In the genomic region with DNA sequence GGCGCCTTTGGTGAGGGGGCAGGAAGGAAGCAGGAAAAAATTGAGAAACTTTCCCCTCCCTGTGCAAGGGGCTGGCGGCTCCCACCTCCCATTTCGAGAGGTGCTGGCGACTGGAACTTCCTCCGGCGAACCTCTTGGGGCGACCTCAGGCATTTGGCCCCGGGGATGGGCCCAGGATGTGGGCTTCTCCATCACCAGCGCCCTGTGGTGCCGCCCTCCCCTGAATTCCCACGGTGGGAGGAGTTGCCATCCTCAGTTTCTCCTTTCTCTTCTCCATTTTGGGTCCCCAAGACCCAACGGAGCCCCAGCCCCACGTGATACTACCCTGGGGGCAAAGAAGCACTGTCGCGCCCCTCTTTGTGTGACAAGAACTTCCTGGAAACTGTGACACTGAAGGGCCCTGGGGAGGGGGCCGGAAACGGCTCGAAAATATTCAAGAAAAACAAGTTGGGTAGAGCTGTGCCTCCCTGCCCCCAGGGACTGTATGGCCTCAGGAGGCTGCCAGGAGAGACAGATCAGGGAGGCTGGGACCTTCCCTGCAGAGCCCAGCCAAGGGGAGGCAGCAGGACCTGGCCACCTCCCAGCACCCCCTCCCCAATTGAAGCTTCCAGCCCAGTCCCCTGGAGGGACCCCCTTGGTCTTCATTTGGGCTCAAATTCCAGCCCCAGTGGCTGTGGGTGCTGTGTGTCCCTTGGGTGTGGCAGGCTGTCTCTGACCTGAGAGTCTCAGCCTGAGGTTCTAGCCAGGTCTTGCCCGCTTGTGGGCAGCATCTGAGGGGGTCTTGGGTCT, we compare ENCODE assay signal across 8 cellular contexts. TPM values are rescaled to one million over a fixed set of nuclear protein-coding genes. Genes with fewer than 3 reads are reported as not detected.
DNase-seq lines count a peak whose midpoint lies in the region; ATAC-seq lines count a peak whose summit lies in the region.

No MANE protein-coding gene starts in this region.

- H3K36me3 ChIP-seq in NT2/D1 (ENCODE audit: insufficient read depth, insufficient read length, low read length) = peaks cover 6% of the 10 kb centered on the region

- peak overlapping the region; percentile 99 for H3K4me3 Mint-ChIP-seq in activated T-helper 1 cell treated with anti-CD3 and anti-CD28 coated beads, Interleukin-12 subunit alpha, Interleukin-12 subunit beta, Interleukin-2, Interleukin-4 antibody, amounts not matched to agents 30 ng/mL and 10 ng/mL and 1 ng/mL, durations not matched to agents 14 hours and 24 hours and 36 hours

- no peaks in the 10 kb centered on the region for H3K27me3 ChIP-seq in NT2/D1 (ENCODE audit: insufficient read depth, insufficient read length)

- H3K27me3 Mint-ChIP-seq in activated T-helper 1 cell treated with anti-CD3 and anti-CD28 coated beads, Interleukin-12 subunit alpha, Interleukin-12 subunit beta, Interleukin-2, Interleukin-4 antibody, amounts not matched to agents 30 ng/mL and 10 ng/mL and 1 ng/mL, durations not matched to agents 14 hours and 24 hours and 36 hours (ENCODE audit: insufficient read depth) = peaks cover 8% of the 10 kb centered on the region

- H3K4me1 Mint-ChIP-seq in activated T-helper 1 cell treated with anti-CD3 and anti-CD28 coated beads, Interleukin-12 subunit alpha, Interleukin-12 subunit beta, Interleukin-2, Interleukin-4 antibody, amounts not matched to agents 30 ng/mL and 10 ng/mL and 1 ng/mL, durations not matched to agents 14 hours and 24 hours and 36 hours (ENCODE audit: low read depth) = peaks cover 24% of the 10 kb centered on the region

- peak overlapping the region; percentile 100 for H3K27ac Mint-ChIP-seq in activated T-helper 1 cell treated with anti-CD3 and anti-CD28 coated beads, Interleukin-12 subunit alpha, Interleukin-12 subunit beta, Interleukin-2, Interleukin-4 antibody, amounts not matched to agents 30 ng/mL and 10 ng/mL and 1 ng/mL, durations not matched to agents 14 hours and 24 hours and 36 hours

- DNase-seq in GM19238 (ENCODE audit: insufficient read length, low spot score) (peak; percentile 61), NT2/D1 (ENCODE audit: low read depth, low spot score) (no peak), Right ventricle myocardium inferior (ENCODE audit: missing footprints) (peak; percentile 70), sciatic nerve (ENCODE audit: low spot score) (peak; percentile 70), SK-N-DZ (ENCODE audit: low spot score) (no peak)
- peak; percentile 75 for DNase-seq in activated T-helper 1 cell treated with anti-CD3 and anti-CD28 coated beads, Interleukin-12 subunit alpha, Interleukin-12 subunit beta, Interleukin-2, Interleukin-4 antibody, amounts not matched to agents 30 ng/mL and 10 ng/mL and 1 ng/mL, durations not matched to agents 14 hours and 24 hours and 36 hours (ENCODE audit: low spot score)

- intact Hi-C loops in activated T-helper 1 cell treated with anti-CD3 and anti-CD28 coated beads, Interleukin-12 subunit alpha, Interleukin-12 subunit beta, Interleukin-2, Interleukin-4 antibody, amounts not matched to agents 30 ng/mL and 10 ng/mL and 1 ng/mL, durations not matched to agents 14 hours and 24 hours and 36 hours (cut with micrococcal nuclease) = loop anchor here (1.0 kb wide), 2 partner anchors 8 to 34 kb away; no protein-coding TSS in a partner anchor
- intact Hi-C loops in Right ventricle myocardium inferior (cut with DNase I) (no loop called here), sciatic nerve (cut with DNase I) (no loop called here)

- H3K4me1 ChIP-seq in NT2/D1 (ENCODE audit: insufficient read depth, insufficient read length) = peaks cover 9% of the 10 kb centered on the region

- no peaks in the 10 kb centered on the region for H3K9me3 Mint-ChIP-seq in activated T-helper 1 cell treated with anti-CD3 and anti-CD28 coated beads, Interleukin-12 subunit alpha, Interleukin-12 subunit beta, Interleukin-2, Interleukin-4 antibody, amounts not matched to agents 30 ng/mL and 10 ng/mL and 1 ng/mL, durations not matched to agents 14 hours and 24 hours and 36 hours

- peak overlapping the region; percentile 93 for H3K9ac ChIP-seq in NT2/D1 (ENCODE audit: insufficient read length, low read depth)

- H3K4me3 ChIP-seq in NT2/D1 (ENCODE audit: insufficient read length, low read depth) = peak overlapping the region; percentile 94

- ATAC-seq in Right ventricle myocardium inferior (peak; percentile 4), sciatic nerve (peak; percentile 53), GM21390 (IDR thresholded peaks at IDR 0.05; ENCODE audit: unreplicated experiment) (no peak), GM21717 (IDR thresholded peaks at IDR 0.05; ENCODE audit: unreplicated experiment) (no peak)

- H3K9me3 ChIP-seq in NT2/D1 (ENCODE audit: insufficient read depth, low read length) = peaks cover 7% of the 10 kb centered on the region; the same call in 1 of the 2 replicates

- peaks cover 8% of the 10 kb centered on the region for H3K36me3 Mint-ChIP-seq in activated T-helper 1 cell treated with anti-CD3 and anti-CD28 coated beads, Interleukin-12 subunit alpha, Interleukin-12 subunit beta, Interleukin-2, Interleukin-4 antibody, amounts not matched to agents 30 ng/mL and 10 ng/mL and 1 ng/mL, durations not matched to agents 14 hours and 24 hours and 36 hours (ENCODE audit: low read depth)

RNA-seq across cellular contexts. Expression of a gene that starts 16.2 kb away (rescaled TPM):
- total RNA-seq in activated T-helper 1 cell treated with anti-CD3 and anti-CD28 coated beads, Interleukin-12 subunit alpha, Interleukin-12 subunit beta, Interleukin-2, Interleukin-4 antibody, amounts not matched to agents 30 ng/mL and 10 ng/mL and 1 ng/mL, durations not matched to agents 14 hours and 24 hours and 36 hours = not detected in 2 replicates
- not detected for total RNA-seq in Right ventricle myocardium inferior
- total RNA-seq in sciatic nerve = not detected
- 0.31 and 0.53 TPM in 2 replicates for polyA plus RNA-seq in SK-N-DZ (2014; cell fraction: cytosol; rRNA removed)
- 2.2 TPM in 1 of 2 replicates, not detected in the other for polyA plus RNA-seq in SK-N-DZ (2014; cell fraction: nucleus; rRNA removed)

RNA-seq across cellular contexts. Expression of a gene that starts 22.1 kb away (rescaled TPM):
- total RNA-seq in activated T-helper 1 cell treated with anti-CD3 and anti-CD28 coated beads, Interleukin-12 subunit alpha, Interleukin-12 subunit beta, Interleukin-2, Interleukin-4 antibody, amounts not matched to agents 30 ng/mL and 10 ng/mL and 1 ng/mL, durations not matched to agents 14 hours and 24 hours and 36 hours = 92.9 and 94.4 TPM in 2 replicates
- total RNA-seq in Right ventricle myocardium inferior = 71.4 TPM
- 281 TPM for total RNA-seq in sciatic nerve
- 13.7 and 15.7 TPM in 2 replicates for polyA plus RNA-seq in SK-N-DZ (2014; cell fraction: cytosol; rRNA removed)
- 21.2 and 36.2 TPM in 2 replicates for polyA plus RNA-seq in SK-N-DZ (2014; cell fraction: nucleus; rRNA removed)

RNA-seq across cellular contexts. Expression of a gene that starts 34.5 kb away (rescaled TPM):
- 40.1 and 42.1 TPM in 2 replicates for total RNA-seq in activated T-helper 1 cell treated with anti-CD3 and anti-CD28 coated beads, Interleukin-12 subunit alpha, Interleukin-12 subunit beta, Interleukin-2, Interleukin-4 antibody, amounts not matched to agents 30 ng/mL and 10 ng/mL and 1 ng/mL, durations not matched to agents 14 hours and 24 hours and 36 hours
- 9.9 TPM for total RNA-seq in Right ventricle myocardium inferior
- 14.9 TPM for total RNA-seq in sciatic nerve
- polyA plus RNA-seq in SK-N-DZ (2014; cell fraction: cytosol; rRNA removed) = 44.6 and 46.5 TPM in 2 replicates
- 28.8 and 30.9 TPM in 2 replicates for polyA plus RNA-seq in SK-N-DZ (2014; cell fraction: nucleus; rRNA removed)

RNA-seq across cellular contexts. Expression of a gene that starts 37.5 kb away (rescaled TPM):
- 91.1 and 91.8 TPM in 2 replicates for total RNA-seq in activated T-helper 1 cell treated with anti-CD3 and anti-CD28 coated beads, Interleukin-12 subunit alpha, Interleukin-12 subunit beta, Interleukin-2, Interleukin-4 antibody, amounts not matched to agents 30 ng/mL and 10 ng/mL and 1 ng/mL, durations not matched to agents 14 hours and 24 hours and 36 hours
- total RNA-seq in Right ventricle myocardium inferior = 10.8 TPM
- total RNA-seq in sciatic nerve = 25.0 TPM
- 16.4 and 16.9 TPM in 2 replicates for polyA plus RNA-seq in SK-N-DZ (2014; cell fraction: cytosol; rRNA removed)
- polyA plus RNA-seq in SK-N-DZ (2014; cell fraction: nucleus; rRNA removed) = 59.4 and 62.4 TPM in 2 replicates

RNA-seq across cellular contexts. Expression of a gene that starts 50.9 kb away (rescaled TPM):
- 536 and 558 TPM in 2 replicates for total RNA-seq in activated T-helper 1 cell treated with anti-CD3 and anti-CD28 coated beads, Interleukin-12 subunit alpha, Interleukin-12 subunit beta, Interleukin-2, Interleukin-4 antibody, amounts not matched to agents 30 ng/mL and 10 ng/mL and 1 ng/mL, durations not matched to agents 14 hours and 24 hours and 36 hours
- total RNA-seq in Right ventricle myocardium inferior (101 TPM), sciatic nerve (198 TPM)
- polyA plus RNA-seq in SK-N-DZ (2014; cell fraction: cytosol; rRNA removed) = 290 and 335 TPM in 2 replicates
- polyA plus RNA-seq in SK-N-DZ (2014; cell fraction: nucleus; rRNA removed) = 824 and 883 TPM in 2 replicates

Comparison
In these comparisons a context has a peak if more than half of its experiments do, and no peak if none do; other contexts are left out.
1. DNase-seq: peak in GM19238 (single experiment), activated T-helper 1 cell treated with anti-CD3 and anti-CD28 coated beads, Interleukin-12 subunit alpha, Interleukin-12 subunit beta, Interleukin-2, Interleukin-4 antibody, amounts not matched to agents 30 ng/mL and 10 ng/mL and 1 ng/mL, durations not matched to agents 14 hours and 24 hours and 36 hours (single experiment), Right ventricle myocardium inferior (single experiment) and sciatic nerve (single experiment); none in NT2/D1 (single experiment) and SK-N-DZ (single experiment).
2. ATAC-seq: peak in Right ventricle myocardium inferior (single experiment) and sciatic nerve (single experiment); none in GM21390 (single experiment) and GM21717 (single experiment).